ENCODE assay signal across 13 cellular contexts in genomic region chr2:217930783-217931563, GRCh38.
A peak's percentile ranks its signal among the peaks of the same experiment; 100 is the strongest.
DNase-seq lines count a peak whose midpoint lies in the region; ATAC-seq, FAIRE-seq and TF ChIP-seq lines count a peak whose summit lies in the region.
"Had no signal": no experiment of that assay in that cellular context is flagged by ENCODE, and none has a peak within 500 bp of the region (broad histone marks: within the 10 kb centered on the region; RNA-seq: fewer than 3 reads in every experiment).

No MANE protein-coding gene starts in this region.

- H3K27me3 Mint-ChIP-seq in neural crest cell (ENCODE audit: low read depth) = no peaks in the 10 kb centered on the region
- H3K27me3 Mint-ChIP-seq in activated CD4-positive, alpha-beta T cell treated with anti-CD3 and anti-CD28 coated beads, Interleukin-2, amount 10 ng/mL, durations not matched to agents 24 days and 14 days = peaks cover 13% of the 10 kb centered on the region
- H3K27me3 Mint-ChIP-seq in CD8-positive, alpha-beta memory T cell = peaks cover 9 to 14% of the 10 kb centered on the region in 2 donors

- peak overlapping the region; percentile 24 for H3K27ac Mint-ChIP-seq in neural crest cell (ENCODE audit: unreplicated experiment)
- no peak overlapping the region for H3K27ac Mint-ChIP-seq in activated CD4-positive, alpha-beta T cell treated with anti-CD3 and anti-CD28 coated beads, Interleukin-2, amount 10 ng/mL, durations not matched to agents 24 days and 14 days
- no peak overlapping the region for H3K27ac Mint-ChIP-seq in CD8-positive, alpha-beta memory T cell
- H3K27ac Mint-ChIP-seq: B cell; naive thymus-derived CD8-positive, alpha-beta T cell had no signal

- H3K4me3 Mint-ChIP-seq in neural crest cell = no peak overlapping the region
- H3K4me3 Mint-ChIP-seq in activated CD4-positive, alpha-beta T cell treated with anti-CD3 and anti-CD28 coated beads, Interleukin-2, amount 10 ng/mL, durations not matched to agents 24 days and 14 days = no peak overlapping the region
- H3K4me3 Mint-ChIP-seq in CD8-positive, alpha-beta memory T cell = no peak overlapping the region
- H3K4me3 Mint-ChIP-seq: B cell; naive thymus-derived CD8-positive, alpha-beta T cell had no signal

- H4K20me1 ChIP-seq in endothelial cell of umbilical vein (replicated peaks; ENCODE audit: control insufficient read depth, extremely low read depth, insufficient read depth, low read length) = no peaks in the 10 kb centered on the region

- H2AFZ ChIP-seq in endothelial cell of umbilical vein (ENCODE audit: low read depth, low read length) = no peak overlapping the region

- POLR2A ChIA-PET in endothelial cell of umbilical vein (lab: Charles Lee) = no interaction called here
- POLR2A ChIA-PET in CD8-positive, alpha-beta memory T cell (lab: Charles Lee) = no interaction called here

- no peaks in the 10 kb centered on the region for H3K9me3 Mint-ChIP-seq in neural crest cell
- H3K9me3 Mint-ChIP-seq in activated CD4-positive, alpha-beta T cell treated with anti-CD3 and anti-CD28 coated beads, Interleukin-2, amount 10 ng/mL, durations not matched to agents 24 days and 14 days = no peaks in the 10 kb centered on the region
- no peaks in the 10 kb centered on the region for H3K9me3 Mint-ChIP-seq in CD8-positive, alpha-beta memory T cell
- H3K9me3 Mint-ChIP-seq: naive thymus-derived CD8-positive, alpha-beta T cell had no signal

- TF ChIP-seq POLR2A in endothelial cell of umbilical vein (IDR thresholded peaks at IDR 0.05; ENCODE audit: low read depth, low read length) = no peak
- TF ChIP-seq POLR2A in uterus (IDR thresholded peaks at IDR 0.05) = no peak

- H3K9me1 ChIP-seq in endothelial cell of umbilical vein (replicated peaks; ENCODE audit: control insufficient read depth, extremely low read depth, insufficient read depth, low read length) = no peaks in the 10 kb centered on the region

- no peaks in the 10 kb centered on the region for H3K79me2 ChIP-seq in endothelial cell of umbilical vein (ENCODE audit: control insufficient read depth, insufficient read depth, low read length)

- H3K36me3 Mint-ChIP-seq in neural crest cell (ENCODE audit: low read depth) = no peaks in the 10 kb centered on the region
- no peaks in the 10 kb centered on the region for H3K36me3 Mint-ChIP-seq in activated CD4-positive, alpha-beta T cell treated with anti-CD3 and anti-CD28 coated beads, Interleukin-2, amount 10 ng/mL, durations not matched to agents 24 days and 14 days (ENCODE audit: low read depth)
- no peaks in the 10 kb centered on the region for H3K36me3 Mint-ChIP-seq in CD8-positive, alpha-beta memory T cell
- H3K36me3 Mint-ChIP-seq: naive thymus-derived CD8-positive, alpha-beta T cell had no signal

- H3K36me3 ChIP-seq in endothelial cell of umbilical vein (ENCODE audit: control insufficient read depth in 2 of 2, extremely low read depth in 1 of 2, insufficient read depth in 2 of 2, low read length in 2 of 2) = no peaks in the 10 kb centered on the region
- no peaks in the 10 kb centered on the region for H3K36me3 ChIP-seq in uterus
- no peaks in the 10 kb centered on the region for H3K36me3 ChIP-seq in CD8-positive, alpha-beta memory T cell (ENCODE audit: insufficient read depth, low read length)

- no peak overlapping the region for H3K9ac ChIP-seq in endothelial cell of umbilical vein (replicated peaks; ENCODE audit: extremely low read depth, insufficient read depth, low read length)

- H3K4me3 ChIP-seq in endothelial cell of umbilical vein (replicated peaks in 1 of 3; ENCODE audit: insufficient read depth in 1 of 3, low read depth in 1 of 3, low read length in 3 of 3) (no peak overlapping the region), uterus (no peak overlapping the region)
- H3K4me3 ChIP-seq in CD8-positive, alpha-beta memory T cell (ENCODE audit: low read length) = no peak overlapping the region

- peaks cover 27% of the 10 kb centered on the region for H3K4me1 Mint-ChIP-seq in neural crest cell
- H3K4me1 Mint-ChIP-seq in activated CD4-positive, alpha-beta T cell treated with anti-CD3 and anti-CD28 coated beads, Interleukin-2, amount 10 ng/mL, durations not matched to agents 24 days and 14 days = peaks cover 14% of the 10 kb centered on the region
- H3K4me1 Mint-ChIP-seq in CD8-positive, alpha-beta memory T cell = no peaks in the 10 kb centered on the region

- peaks cover 32% of the 10 kb centered on the region for H3K4me1 ChIP-seq in endothelial cell of umbilical vein (ENCODE audit: control insufficient read depth, extremely low read depth, insufficient read depth, low read length)
- H3K4me1 ChIP-seq in uterus = peaks cover 48 to 59% of the 10 kb centered on the region in 2 donors
- no peaks in the 10 kb centered on the region for H3K4me1 ChIP-seq in CD8-positive, alpha-beta memory T cell (ENCODE audit: insufficient read depth, low read length)

- CTCF ChIA-PET in endothelial cell of umbilical vein (lab: Charles Lee) = interaction anchor here (1.4 to 4.7 kb wide), 2 partner anchors 29 to 57 kb away, joined by 3 to 40 read pairs; no protein-coding TSS in a partner anchor
- CTCF ChIA-PET in CD8-positive, alpha-beta memory T cell (lab: Charles Lee) = no interaction called here

- H3K27me3 ChIP-seq in endothelial cell of umbilical vein (ENCODE audit: control insufficient read depth in 2 of 2, insufficient read depth in 2 of 2, low read length in 2 of 2) = no peaks in the 10 kb centered on the region
- no peaks in the 10 kb centered on the region for H3K27me3 ChIP-seq in uterus
- H3K27me3 ChIP-seq in CD8-positive, alpha-beta memory T cell (ENCODE audit: insufficient read depth, low read length, poor library complexity, severe bottlenecking) = peaks cover 4% of the 10 kb centered on the region

- intact Hi-C loops in Right ventricle myocardium inferior (cut with DNase I) = no loop called here
- intact Hi-C loops in left cardiac atrium (cut with DNase I) = no loop called here
- intact Hi-C loops in endothelial cell of umbilical vein (cut with micrococcal nuclease) = no loop called here
- intact Hi-C loops in uterus (cut with DNase I; ENCODE audit: low total_unique reads) = no loop called here
- intact Hi-C loops in activated CD4-positive, alpha-beta T cell treated with anti-CD3 and anti-CD28 coated beads, Interleukin-2, amount 10 ng/mL, durations not matched to agents 24 days and 14 days (cut with micrococcal nuclease) = no loop called here

- H3K27ac ChIP-seq in endothelial cell of umbilical vein (ENCODE audit: insufficient read depth, low read depth, low read length) = no peak overlapping the region
- peak overlapping the region; percentile 92 to 97 for H3K27ac ChIP-seq in uterus
- no peak overlapping the region for H3K27ac ChIP-seq in CD8-positive, alpha-beta memory T cell (ENCODE audit: low read depth, low read length)

- DNase-seq in Right ventricle myocardium inferior (ENCODE audit: missing footprints) (peak; percentile 64), left cardiac atrium (no peak), endothelial cell of umbilical vein (ENCODE audit: low read depth, low spot score) (no peak), neural crest cell (ENCODE audit: low read depth, low spot score) (no peak), uterus (no peak), NCI-H2081 treated with DMSO at 0.1 percent for 48 hours (lab: John Stamatoyannopoulos, UW) (no peak)
- no peak for DNase-seq in activated CD4-positive, alpha-beta T cell treated with anti-CD3 and anti-CD28 coated beads, Interleukin-2, amount 10 ng/mL, durations not matched to agents 24 days and 14 days
- DNase-seq in CD8-positive, alpha-beta memory T cell = no peak
- DNase-seq: dermis blood vessel endothelial cell; hippocampal formation; naive thymus-derived CD8-positive, alpha-beta T cell; OCI-M1 had no signal

- ATAC-seq in Right ventricle myocardium inferior (no peak), left cardiac atrium (no peak)
- ATAC-seq: naive thymus-derived CD8-positive, alpha-beta T cell had no signal

- FAIRE-seq in endothelial cell of umbilical vein (lab: Jason Lieb, UNC) = no peak

- no peak for TF ChIP-seq CTCF in endothelial cell of umbilical vein (IDR thresholded peaks at IDR 0.05; ENCODE audit: extremely low read depth in 1 of 2, insufficient read depth in 1 of 2, low read depth in 1 of 2, low read length in 2 of 2)
- no peak for TF ChIP-seq CTCF in neural crest cell (conservative IDR thresholded peaks at IDR 0.05)
- no peak for TF ChIP-seq CTCF in uterus (IDR thresholded peaks at IDR 0.05)

- dilution Hi-C loops in endothelial cell of umbilical vein (cut with MboI; ENCODE audit: extremely low pct_ligation_motif_present, low sequenced_read_pairs) = no loop called here

- BruUV-seq in endothelial cell of umbilical vein (replicated peaks; lab: Mats Ljungman, UMichigan) = no TSS peak

- H3K4me2 ChIP-seq in endothelial cell of umbilical vein (ENCODE audit: insufficient read depth, low read length) = no peak overlapping the region

- H3K9me3 ChIP-seq in endothelial cell of umbilical vein (replicated peaks; ENCODE audit: control insufficient read depth, insufficient read depth, low read length) (no peaks in the 10 kb centered on the region), uterus (no peaks in the 10 kb centered on the region)
- H3K9me3 ChIP-seq in CD8-positive, alpha-beta memory T cell (ENCODE audit: low read length) = no peaks in the 10 kb centered on the region

TF ChIP-seq in endothelial cell of umbilical vein, 7 proteins besides CTCF, POLR2A, EP300 and RAD21:
- TF ChIP-seq MYC (IDR thresholded peaks at IDR 0.05; ENCODE audit: low read depth, low read length) = no peak
- peak; percentile 15 for TF ChIP-seq MAX (IDR thresholded peaks at IDR 0.05; ENCODE audit: insufficient read depth, insufficient read length)
- TF ChIP-seq GATA2 (IDR thresholded peaks at IDR 0.05; ENCODE audit: insufficient read depth, insufficient read length, low read depth, low read length) = no peak
TF ChIP-seq in endothelial cell of umbilical vein: peak in this region for 1.

Comparison
In these comparisons a context has a peak if more than half of its experiments do, and no peak if none do; other contexts are left out.
1. H3K27ac ChIP-seq: peak in uterus (2 of 2); none in endothelial cell of umbilical vein (single experiment) and CD8-positive, alpha-beta memory T cell (single experiment).